In genomic region chrX:154397888-154398667, GRCh38 we compare ENCODE assay signal across 1 cellular context.
TF ChIP-seq lines count a peak whose summit lies in the region.

Gene RPL10, plus strand, starts transcription at chrX:154398377. Its CDS starts 143 bp downstream, at chrX:154398520.

TF ChIP-seq in HepG2, 621 proteins besides CTCF, POLR2A, EP300 and RAD21 (continued from another document and continues in another):
- TF ChIP-seq, protein P1, sequence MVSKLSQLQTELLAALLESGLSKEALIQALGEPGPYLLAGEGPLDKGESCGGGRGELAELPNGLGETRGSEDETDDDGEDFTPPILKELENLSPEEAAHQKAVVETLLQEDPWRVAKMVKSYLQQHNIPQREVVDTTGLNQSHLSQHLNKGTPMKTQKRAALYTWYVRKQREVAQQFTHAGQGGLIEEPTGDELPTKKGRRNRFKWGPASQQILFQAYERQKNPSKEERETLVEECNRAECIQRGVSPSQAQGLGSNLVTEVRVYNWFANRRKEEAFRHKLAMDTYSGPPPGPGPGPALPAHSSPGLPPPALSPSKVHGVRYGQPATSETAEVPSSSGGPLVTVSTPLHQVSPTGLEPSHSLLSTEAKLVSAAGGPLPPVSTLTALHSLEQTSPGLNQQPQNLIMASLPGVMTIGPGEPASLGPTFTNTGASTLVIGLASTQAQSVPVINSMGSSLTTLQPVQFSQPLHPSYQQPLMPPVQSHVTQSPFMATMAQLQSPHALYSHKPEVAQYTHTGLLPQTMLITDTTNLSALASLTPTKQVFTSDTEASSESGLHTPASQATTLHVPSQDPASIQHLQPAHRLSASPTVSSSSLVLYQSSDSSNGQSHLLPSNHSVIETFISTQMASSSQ (IDR thresholded peaks at IDR 0.05; ENCODE audit: low read depth): no peak
- TF ChIP-seq, protein P1 (CRISPR knock-in tag; IDR thresholded peaks at IDR 0.05; ENCODE audit: borderline replicate concordance): no peak; the same call in 1 of the 2 replicates
- TF ChIP-seq RFX5 (IDR thresholded peaks at IDR 0.05; ENCODE audit: low read depth, low read length) (no peak), ZNF800 (CRISPR knock-in tag; IDR thresholded peaks at IDR 0.05) (0 out of 2 replicates have a peak, but pooled peaks have one; percentile 15), ZNF878 (CRISPR knock-in tag; IDR thresholded peaks at IDR 0.05) (no peak), ZNF350 (CRISPR knock-in tag; IDR thresholded peaks at IDR 0.05; ENCODE audit: borderline replicate concordance, low read depth) (no peak), ZNF562 (CRISPR knock-in tag; IDR thresholded peaks at IDR 0.05; ENCODE audit: borderline replicate concordance) (no peak), CENPT (CRISPR knock-in tag; IDR thresholded peaks at IDR 0.05; ENCODE audit: low read depth) (no peak), ZNF792 (CRISPR knock-in tag; IDR thresholded peaks at IDR 0.05) (no peak; the same call in 1 of the 2 replicates), CENPBD1 (CRISPR knock-in tag; IDR thresholded peaks at IDR 0.05; ENCODE audit: borderline replicate concordance, low read depth) (no peak), ZNF7 (CRISPR knock-in tag; IDR thresholded peaks at IDR 0.05) (no peak), NCOA1 (CRISPR knock-in tag; IDR thresholded peaks at IDR 0.05) (no peak), THAP8 (CRISPR knock-in tag; IDR thresholded peaks at IDR 0.05; ENCODE audit: borderline replicate concordance) (no peak; the same call in 1 of the 2 replicates), XRCC5 (optimal IDR thresholded peaks at IDR 0.05; ENCODE audit: low read length) (no peak), NR1H2 (CRISPR knock-in tag; IDR thresholded peaks at IDR 0.05; ENCODE audit: borderline replicate concordance, low read depth) (no peak), SALL1 (CRISPR knock-in tag; IDR thresholded peaks at IDR 0.05) (peak; percentile 37; the same call in 1 of the 2 replicates), ZNF558 (CRISPR knock-in tag; IDR thresholded peaks at IDR 0.05; ENCODE audit: borderline replicate concordance) (no peak), EED (CRISPR knock-in tag; IDR thresholded peaks at IDR 0.05) (no peak), SMARCE1 (IDR thresholded peaks at IDR 0.05; ENCODE audit: borderline replicate concordance) (no peak), IKZF4 (CRISPR knock-in tag; IDR thresholded peaks at IDR 0.05; ENCODE audit: borderline replicate concordance, low read depth, not compliant biosample characterization) (no peak), JARID2 (CRISPR knock-in tag; IDR thresholded peaks at IDR 0.05; ENCODE audit: insufficient replicate concordance) (no peak), FOXA3 (CRISPR knock-in tag; IDR thresholded peaks at IDR 0.05) (no peak), KLF11 (CRISPR knock-in tag; IDR thresholded peaks at IDR 0.05) (peak; percentile 63), NKX3-1 (CRISPR knock-in tag; IDR thresholded peaks at IDR 0.05) (peak; percentile 78; the same call in 1 of the 2 replicates), FOXO1 (CRISPR knock-in tag; IDR thresholded peaks at IDR 0.05) (no peak), ZNF597 (CRISPR knock-in tag; IDR thresholded peaks at IDR 0.05) (no peak), KDM5A (IDR thresholded peaks at IDR 0.05; ENCODE audit: borderline replicate concordance, low read length) (no peak), GPBP1L1 (CRISPR knock-in tag; IDR thresholded peaks at IDR 0.05) (no peak), ZNF136 (CRISPR knock-in tag; IDR thresholded peaks at IDR 0.05; ENCODE audit: low read depth) (no peak), LCORL (IDR thresholded peaks at IDR 0.05) (no peak), LCORL (CRISPR knock-in tag; IDR thresholded peaks at IDR 0.05) (no peak), TEAD3 (CRISPR knock-in tag; optimal IDR thresholded peaks at IDR 0.05; ENCODE audit: borderline replicate concordance) (peak; percentile 24), ZNF552 (CRISPR knock-in tag; IDR thresholded peaks at IDR 0.05; ENCODE audit: borderline replicate concordance) (no peak; the same call in 1 of the 2 replicates)
- TF ChIP-seq, protein P2, sequence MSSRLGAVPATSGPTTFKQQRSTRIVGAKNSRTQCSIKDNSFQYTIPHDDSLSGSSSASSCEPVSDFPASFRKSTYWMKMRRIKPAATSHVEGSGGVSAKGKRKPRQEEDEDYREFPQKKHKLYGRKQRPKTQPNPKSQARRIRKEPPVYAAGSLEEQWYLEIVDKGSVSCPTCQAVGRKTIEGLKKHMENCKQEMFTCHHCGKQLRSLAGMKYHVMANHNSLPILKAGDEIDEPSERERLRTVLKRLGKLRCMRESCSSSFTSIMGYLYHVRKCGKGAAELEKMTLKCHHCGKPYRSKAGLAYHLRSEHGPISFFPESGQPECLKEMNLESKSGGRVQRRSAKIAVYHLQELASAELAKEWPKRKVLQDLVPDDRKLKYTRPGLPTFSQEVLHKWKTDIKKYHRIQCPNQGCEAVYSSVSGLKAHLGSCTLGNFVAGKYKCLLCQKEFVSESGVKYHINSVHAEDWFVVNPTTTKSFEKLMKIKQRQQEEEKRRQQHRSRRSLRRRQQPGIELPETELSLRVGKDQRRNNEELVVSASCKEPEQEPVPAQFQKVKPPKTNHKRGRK (CRISPR knock-in tag; IDR thresholded peaks at IDR 0.05): no peak
- TF ChIP-seq, protein P3, sequence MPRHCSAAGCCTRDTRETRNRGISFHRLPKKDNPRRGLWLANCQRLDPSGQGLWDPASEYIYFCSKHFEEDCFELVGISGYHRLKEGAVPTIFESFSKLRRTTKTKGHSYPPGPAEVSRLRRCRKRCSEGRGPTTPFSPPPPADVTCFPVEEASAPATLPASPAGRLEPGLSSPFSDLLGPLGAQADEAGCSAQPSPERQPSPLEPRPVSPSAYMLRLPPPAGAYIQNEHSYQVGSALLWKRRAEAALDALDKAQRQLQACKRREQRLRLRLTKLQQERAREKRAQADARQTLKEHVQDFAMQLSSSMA (CRISPR knock-in tag; IDR thresholded peaks at IDR 0.05): no peak
- TF ChIP-seq, protein P4, sequence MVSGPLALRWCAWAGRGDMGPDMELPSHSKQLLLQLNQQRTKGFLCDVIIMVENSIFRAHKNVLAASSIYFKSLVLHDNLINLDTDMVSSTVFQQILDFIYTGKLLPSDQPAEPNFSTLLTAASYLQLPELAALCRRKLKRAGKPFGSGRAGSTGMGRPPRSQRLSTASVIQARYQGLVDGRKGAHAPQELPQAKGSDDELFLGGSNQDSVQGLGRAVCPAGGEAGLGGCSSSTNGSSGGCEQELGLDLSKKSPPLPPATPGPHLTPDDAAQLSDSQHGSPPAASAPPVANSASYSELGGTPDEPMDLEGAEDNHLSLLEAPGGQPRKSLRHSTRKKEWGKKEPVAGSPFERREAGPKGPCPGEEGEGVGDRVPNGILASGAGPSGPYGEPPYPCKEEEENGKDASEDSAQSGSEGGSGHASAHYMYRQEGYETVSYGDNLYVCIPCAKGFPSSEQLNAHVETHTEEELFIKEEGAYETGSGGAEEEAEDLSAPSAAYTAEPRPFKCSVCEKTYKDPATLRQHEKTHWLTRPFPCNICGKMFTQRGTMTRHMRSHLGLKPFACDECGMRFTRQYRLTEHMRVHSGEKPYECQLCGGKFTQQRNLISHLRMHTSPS (CRISPR knock-in tag; IDR thresholded peaks at IDR 0.05; ENCODE audit: low read depth): peak; percentile 36; the same call in 1 of the 2 replicates
- TF ChIP-seq, protein P5, sequence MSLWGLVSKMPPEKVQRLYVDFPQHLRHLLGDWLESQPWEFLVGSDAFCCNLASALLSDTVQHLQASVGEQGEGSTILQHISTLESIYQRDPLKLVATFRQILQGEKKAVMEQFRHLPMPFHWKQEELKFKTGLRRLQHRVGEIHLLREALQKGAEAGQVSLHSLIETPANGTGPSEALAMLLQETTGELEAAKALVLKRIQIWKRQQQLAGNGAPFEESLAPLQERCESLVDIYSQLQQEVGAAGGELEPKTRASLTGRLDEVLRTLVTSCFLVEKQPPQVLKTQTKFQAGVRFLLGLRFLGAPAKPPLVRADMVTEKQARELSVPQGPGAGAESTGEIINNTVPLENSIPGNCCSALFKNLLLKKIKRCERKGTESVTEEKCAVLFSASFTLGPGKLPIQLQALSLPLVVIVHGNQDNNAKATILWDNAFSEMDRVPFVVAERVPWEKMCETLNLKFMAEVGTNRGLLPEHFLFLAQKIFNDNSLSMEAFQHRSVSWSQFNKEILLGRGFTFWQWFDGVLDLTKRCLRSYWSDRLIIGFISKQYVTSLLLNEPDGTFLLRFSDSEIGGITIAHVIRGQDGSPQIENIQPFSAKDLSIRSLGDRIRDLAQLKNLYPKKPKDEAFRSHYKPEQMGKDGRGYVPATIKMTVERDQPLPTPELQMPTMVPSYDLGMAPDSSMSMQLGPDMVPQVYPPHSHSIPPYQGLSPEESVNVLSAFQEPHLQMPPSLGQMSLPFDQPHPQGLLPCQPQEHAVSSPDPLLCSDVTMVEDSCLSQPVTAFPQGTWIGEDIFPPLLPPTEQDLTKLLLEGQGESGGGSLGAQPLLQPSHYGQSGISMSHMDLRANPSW (CRISPR knock-in tag; IDR thresholded peaks at IDR 0.05; ENCODE audit: borderline replicate concordance): no peak
- TF ChIP-seq, protein P6, sequence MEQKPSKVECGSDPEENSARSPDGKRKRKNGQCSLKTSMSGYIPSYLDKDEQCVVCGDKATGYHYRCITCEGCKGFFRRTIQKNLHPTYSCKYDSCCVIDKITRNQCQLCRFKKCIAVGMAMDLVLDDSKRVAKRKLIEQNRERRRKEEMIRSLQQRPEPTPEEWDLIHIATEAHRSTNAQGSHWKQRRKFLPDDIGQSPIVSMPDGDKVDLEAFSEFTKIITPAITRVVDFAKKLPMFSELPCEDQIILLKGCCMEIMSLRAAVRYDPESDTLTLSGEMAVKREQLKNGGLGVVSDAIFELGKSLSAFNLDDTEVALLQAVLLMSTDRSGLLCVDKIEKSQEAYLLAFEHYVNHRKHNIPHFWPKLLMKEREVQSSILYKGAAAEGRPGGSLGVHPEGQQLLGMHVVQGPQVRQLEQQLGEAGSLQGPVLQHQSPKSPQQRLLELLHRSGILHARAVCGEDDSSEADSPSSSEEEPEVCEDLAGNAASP (CRISPR knock-in tag; IDR thresholded peaks at IDR 0.05; ENCODE audit: borderline replicate concordance): 0 out of 2 replicates have a peak, but pooled peaks have one; percentile 47
- TF ChIP-seq, protein P7, sequence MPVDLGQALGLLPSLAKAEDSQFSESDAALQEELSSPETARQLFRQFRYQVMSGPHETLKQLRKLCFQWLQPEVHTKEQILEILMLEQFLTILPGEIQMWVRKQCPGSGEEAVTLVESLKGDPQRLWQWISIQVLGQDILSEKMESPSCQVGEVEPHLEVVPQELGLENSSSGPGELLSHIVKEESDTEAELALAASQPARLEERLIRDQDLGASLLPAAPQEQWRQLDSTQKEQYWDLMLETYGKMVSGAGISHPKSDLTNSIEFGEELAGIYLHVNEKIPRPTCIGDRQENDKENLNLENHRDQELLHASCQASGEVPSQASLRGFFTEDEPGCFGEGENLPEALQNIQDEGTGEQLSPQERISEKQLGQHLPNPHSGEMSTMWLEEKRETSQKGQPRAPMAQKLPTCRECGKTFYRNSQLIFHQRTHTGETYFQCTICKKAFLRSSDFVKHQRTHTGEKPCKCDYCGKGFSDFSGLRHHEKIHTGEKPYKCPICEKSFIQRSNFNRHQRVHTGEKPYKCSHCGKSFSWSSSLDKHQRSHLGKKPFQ (CRISPR knock-in tag; IDR thresholded peaks at IDR 0.05; ENCODE audit: insufficient replicate concordance): peak; percentile 56
- TF ChIP-seq, protein P8, sequence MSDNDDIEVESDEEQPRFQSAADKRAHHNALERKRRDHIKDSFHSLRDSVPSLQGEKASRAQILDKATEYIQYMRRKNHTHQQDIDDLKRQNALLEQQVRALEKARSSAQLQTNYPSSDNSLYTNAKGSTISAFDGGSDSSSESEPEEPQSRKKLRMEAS (IDR thresholded peaks at IDR 0.05): peak; percentile 80
